ENCODE assay signal across 1 cellular context in genomic region chr5:180804129-180804601, GRCh38.
TF ChIP-seq lines count a peak whose summit lies in the region.

No MANE protein-coding gene starts in this region.

TF ChIP-seq in SK-N-SH treated with all-trans-retinoic acid at 6 μM for 48 hours, 23 proteins besides CTCF, POLR2A, EP300 and RAD21 (continued from another document):
- TF ChIP-seq CSRNP3 (CRISPR knock-in tag; IDR thresholded peaks at IDR 0.05) (no peak), CSDC2 (CRISPR knock-in tag; IDR thresholded peaks at IDR 0.05) (no peak), ZNF70 (CRISPR knock-in tag; IDR thresholded peaks at IDR 0.05) (no peak), TOX (CRISPR knock-in tag; IDR thresholded peaks at IDR 0.05; ENCODE audit: borderline replicate concordance) (no peak), ZFP3 (CRISPR knock-in tag; IDR thresholded peaks at IDR 0.05) (no peak), RARB (CRISPR knock-in tag; IDR thresholded peaks at IDR 0.05) (no peak), ZFP30 (CRISPR knock-in tag; IDR thresholded peaks at IDR 0.05) (no peak)
TF ChIP-seq in SK-N-SH treated with all-trans-retinoic acid at 6 μM for 48 hours: peak in this region for 0.
